ENCODE assay signal across 12 cellular contexts in genomic region chr20:12925863-12926547, GRCh38.
DNase-seq lines count a peak whose midpoint lies in the region; ATAC-seq and TF ChIP-seq lines count a peak whose summit lies in the region.
"Had no signal": no experiment of that assay in that cellular context is flagged by ENCODE, and none has a peak within 500 bp of the region (broad histone marks: within the 10 kb centered on the region; RNA-seq: fewer than 3 reads in every experiment).

No MANE protein-coding gene starts in this region.

- H3K9ac ChIP-seq in H9 (ENCODE audit: extremely low read depth, insufficient read length, low read length) (no peak overlapping the region), PC-3 (ENCODE audit: low read length) (no peak overlapping the region), mesendoderm (ENCODE audit: low read length) (no peak overlapping the region), parathyroid adenoma (no peak overlapping the region)
- H3K9ac ChIP-seq: BLaER1, GM23248 had no signal

- no peaks in the 10 kb centered on the region for H4K20me1 ChIP-seq in H9 (ENCODE audit: control insufficient read depth, insufficient read depth, insufficient read length)
- H4K20me1 ChIP-seq in PC-3 (ENCODE audit: low read length), result no peaks in the 10 kb centered on the region
- H4K20me1 ChIP-seq: BLaER1 had no signal

- H3K4me2 ChIP-seq in H9 (ENCODE audit: insufficient read depth, insufficient read length, low read length) (no peak overlapping the region), PC-3 (ENCODE audit: low read length) (peak overlapping the region; percentile 64; the same call in 1 of the 2 replicates), mesendoderm (ENCODE audit: low read length) (no peak overlapping the region), parathyroid adenoma (ENCODE audit: low read length) (no peak overlapping the region)

- H2AK5ac ChIP-seq in H9 (ENCODE audit: insufficient read length, low read length) (no peak overlapping the region), mesendoderm (ENCODE audit: low read length) (no peak overlapping the region)

- H3K23ac ChIP-seq in H9 (ENCODE audit: insufficient read length, low read depth, low read length) (no peak overlapping the region), mesendoderm (ENCODE audit: low read length) (no peak overlapping the region)

- H3K36me3 Mint-ChIP-seq in H9 (ENCODE audit: insufficient read depth in 1 of 3, low read depth in 3 of 3), result peaks cover 6 to 19% (median 15%) of the 10 kb centered on the region in 3 experiments; a peak in 6 of 7 replicates

- intact Hi-C loops in PC-3 (cut with micrococcal nuclease), result loop anchor here (1.0 to 5.0 kb wide), 3 partner anchors 40 to 626 kb away; no protein-coding TSS in a partner anchor

- H4K5ac ChIP-seq in H9 (ENCODE audit: insufficient read length, low read depth, low read length) (no peak overlapping the region), mesendoderm (ENCODE audit: low read length) (no peak overlapping the region)

- no peak overlapping the region for H2BK120ac ChIP-seq in H9 (ENCODE audit: low read depth, low read length, poor library complexity, severe bottlenecking)
- H2BK120ac ChIP-seq in mesendoderm (ENCODE audit: low read depth, low read length), result no peak overlapping the region

- TF ChIP-seq CTCF in H9 (conservative IDR thresholded peaks at IDR 0.05), result no peak
- no peak for TF ChIP-seq CTCF in PC-3 (conservative IDR thresholded peaks at IDR 0.05; ENCODE audit: low read depth, low read length)
- no peak for TF ChIP-seq CTCF in parathyroid adenoma (IDR thresholded peaks at IDR 0.05)

- H2AFZ ChIP-seq in H9 (ENCODE audit: low read length) (peak overlapping the region; percentile 32), PC-3 (ENCODE audit: low read length) (no peak overlapping the region), parathyroid adenoma (peak overlapping the region; percentile 88)

- no peak overlapping the region for H4K91ac ChIP-seq in H9 (ENCODE audit: insufficient read length, low read depth, low read length)

- peaks cover 38 to 44% of the 10 kb centered on the region in 2 experiments for H3K4me1 Mint-ChIP-seq in H9

- no peak overlapping the region for H2BK20ac ChIP-seq in H9 (ENCODE audit: low read depth, low read length, poor library complexity, severe bottlenecking)

- H3K27ac ChIP-seq in H9 (ENCODE audit: insufficient read length, low read depth, low read length) (no peak overlapping the region), PC-3 (ENCODE audit: low read length) (no peak overlapping the region), mesendoderm (ENCODE audit: low read depth, low read length) (no peak overlapping the region), parathyroid adenoma (no peak overlapping the region)
- H3K27ac ChIP-seq: BLaER1, GM23248, SK-N-MC had no signal

- H3K79me1 ChIP-seq in H9 (ENCODE audit: insufficient read depth, low read depth, low read length, poor library complexity, severe bottlenecking) (no peaks in the 10 kb centered on the region), mesendoderm (ENCODE audit: low read length) (no peaks in the 10 kb centered on the region)

- H2BK12ac ChIP-seq in H9 (ENCODE audit: insufficient read length, low read depth, low read length), result no peak overlapping the region

- no peak overlapping the region for H2BK15ac ChIP-seq in H9 (ENCODE audit: low read depth, low read length)
- peak overlapping the region; percentile 59 for H2BK15ac ChIP-seq in mesendoderm (replicated peaks; ENCODE audit: low read depth)

- no CpG with 5 or more reads among the region's 8 CpGs for WGBS in H9 (ENCODE audit: extremely low coverage, insufficient read length, low lambda C conversion rate)
- no CpG with 5 or more reads among the region's 8 CpGs for whole genome bisulfite sequencing in mesendoderm (ENCODE audit: extremely low coverage, insufficient coverage, low lambda C conversion rate)

- no peaks in the 10 kb centered on the region for H3K9me2 ChIP-seq in PC-3 (replicated peaks; ENCODE audit: low read length)

- H3F3A ChIP-seq in PC-3 (ENCODE audit: low read length, unreplicated experiment), result peaks cover 16% of the 10 kb centered on the region

- CTCF ChIA-PET in PC-3 (lab: Charles Lee), result interaction anchor here (1.2 to 1.9 kb wide), 3 partner anchors 41 to 620 kb away, joined by 6 to 12 read pairs (median 7); no protein-coding TSS in a partner anchor

- no peaks in the 10 kb centered on the region for H3K23me2 ChIP-seq in H9 (ENCODE audit: insufficient read length, low read depth, low read length, poor library complexity, severe bottlenecking)

- peaks cover 13% of the 10 kb centered on the region for H3K9me3 ChIP-seq in H9 (ENCODE audit: control insufficient read depth, low read depth, low read length)
- no peaks in the 10 kb centered on the region for H3K9me3 ChIP-seq in PC-3 (ENCODE audit: low read length)
- no peaks in the 10 kb centered on the region for H3K9me3 ChIP-seq in parathyroid adenoma (ENCODE audit: control insufficient read depth, low read length)
- H3K9me3 ChIP-seq: BLaER1 had no signal

- H3K4me3 ChIP-seq in PC-3 (ENCODE audit: low read length) (no peak overlapping the region), mesendoderm (ENCODE audit: low read length) (no peak overlapping the region), parathyroid adenoma (ENCODE audit: low read depth, low read length) (no peak overlapping the region)
- H3K4me3 ChIP-seq: BLaER1, GM23248, SK-N-MC had no signal

- no TSS peak for BruUV-seq in PC-3 (replicated peaks; lab: Mats Ljungman, UMichigan)

- H3K79me2 ChIP-seq in H9 (ENCODE audit: insufficient read depth, low read length) (no peaks in the 10 kb centered on the region), PC-3 (ENCODE audit: low read length) (no peaks in the 10 kb centered on the region), mesendoderm (ENCODE audit: control insufficient read depth, insufficient read depth, low read length) (no peaks in the 10 kb centered on the region), parathyroid adenoma (no peaks in the 10 kb centered on the region)

- H3K56ac ChIP-seq in H9 (ENCODE audit: insufficient read length, low read depth, low read length) (no peak overlapping the region), mesendoderm (ENCODE audit: low read length) (peak overlapping the region; percentile 37)

- H3T11ph ChIP-seq in H9 (ENCODE audit: low read length), result no peak overlapping the region

- 0 out of 7 replicates have a peak overlapping the region, but pooled peaks of 1 of the 3 experiments have one; percentile 45 for H3K27ac Mint-ChIP-seq in H9
- H3K27ac Mint-ChIP-seq: CD4-positive, alpha-beta T cell had no signal

- H3K14ac ChIP-seq in H9 (ENCODE audit: insufficient read depth, low read length), result no peak overlapping the region; the same call in 1 of the 2 replicates

- ATAC-seq in PC-3 (no peak), HG02610 (IDR thresholded peaks at IDR 0.05; ENCODE audit: unreplicated experiment) (no peak)

- H2BK5ac ChIP-seq in H9 (ENCODE audit: insufficient read length, low read length) (no peak overlapping the region), mesendoderm (ENCODE audit: low read length) (no peak overlapping the region)

- H3K27me3 Mint-ChIP-seq in H9 (ENCODE audit: low read depth), result peaks cover 5% of the 10 kb centered on the region; the same call in 1 of the 2 replicates

- H3K18ac ChIP-seq in H9 (ENCODE audit: insufficient read length, low read depth, low read length) (no peak overlapping the region), mesendoderm (ENCODE audit: low read length) (no peak overlapping the region)

- H3K4me1 ChIP-seq in H9 (ENCODE audit: insufficient read depth, low read length) (no peaks in the 10 kb centered on the region), PC-3 (ENCODE audit: insufficient read depth, low read length) (peaks cover 54% of the 10 kb centered on the region), mesendoderm (ENCODE audit: control insufficient read depth, low read depth, low read length) (peaks cover 1% of the 10 kb centered on the region), parathyroid adenoma (no peaks in the 10 kb centered on the region)

- H3K27me3 ChIP-seq in H9 (ENCODE audit: insufficient read depth, low read length), result no peaks in the 10 kb centered on the region
- H3K27me3 ChIP-seq in PC-3 (ENCODE audit: low read length), result no peaks in the 10 kb centered on the region
- H3K27me3 ChIP-seq in mesendoderm (ENCODE audit: insufficient read depth, low read length, poor library complexity), result no peaks in the 10 kb centered on the region
- no peaks in the 10 kb centered on the region for H3K27me3 ChIP-seq in parathyroid adenoma (ENCODE audit: control insufficient read depth, insufficient read depth, low read length)
- H3K27me3 ChIP-seq: BLaER1 had no signal

- H3K9me3 Mint-ChIP-seq in H9, result peaks cover 8 to 20% of the 10 kb centered on the region in 2 experiments
- H3K9me3 Mint-ChIP-seq: CD4-positive, alpha-beta T cell had no signal

- no peak overlapping the region for H3K4me3 Mint-ChIP-seq in H9
- H3K4me3 Mint-ChIP-seq: CD4-positive, alpha-beta T cell had no signal

- H4K8ac ChIP-seq in H9 (replicated peaks; ENCODE audit: insufficient read length, low read depth, low read length), result no peak overlapping the region
- no peak overlapping the region for H4K8ac ChIP-seq in mesendoderm (ENCODE audit: low read depth, low read length)

- DNase-seq in H9 (no peak), PC-3 (no peak), mesendoderm (no peak), GF-D8 (lab: John Stamatoyannopoulos, UW) (no peak), SIG-M5 treated with dmso at 0.1 percent for 504 hours (lab: John Stamatoyannopoulos, UW; ENCODE audit: unreplicated experiment) (no peak), NCI-H2081 (lab: John Stamatoyannopoulos, UW) (no peak)
- DNase-seq: CD4-positive, alpha-beta T cell had no signal

- H3K36me3 ChIP-seq in PC-3 (ENCODE audit: low read depth, low read length), result no peaks in the 10 kb centered on the region
- H3K36me3 ChIP-seq in mesendoderm (ENCODE audit: control insufficient read depth, insufficient read depth, low read length), result no peaks in the 10 kb centered on the region
- no peaks in the 10 kb centered on the region for H3K36me3 ChIP-seq in parathyroid adenoma (ENCODE audit: control insufficient read depth, insufficient read depth, low read length)
- H3K36me3 ChIP-seq: BLaER1 had no signal

- H3K4ac ChIP-seq in H9 (ENCODE audit: low read depth, low read length) (no peak overlapping the region), mesendoderm (ENCODE audit: low read depth, low read length) (no peak overlapping the region)

- POLR2A ChIA-PET in PC-3 (lab: Charles Lee; ENCODE audit: unreplicated experiment), result interaction anchor here (0.7 kb wide), 1 partner anchor 41 kb away, joined by 3 read pairs; no protein-coding TSS in a partner anchor
